ENCODE assay signal across 6 cellular contexts in genomic region chr11:65118915-65119669, GRCh38. TPM values are rescaled to one million over a fixed set of nuclear protein-coding genes. Genes with fewer than 3 reads are reported as not detected.
DNase-seq lines count a peak whose midpoint lies in the region; ATAC-seq and TF ChIP-seq lines count a peak whose summit lies in the region.
"Not testable (repeated sequence)": the region's sequence is repeated elsewhere in the genome, so short reads cannot be mapped to it uniquely, and the experiment has no call there.

No MANE protein-coding gene starts in this region.

- not testable (repeated sequence) for TF ChIP-seq EP300 in ovary (IDR thresholded peaks at IDR 0.05)

- H3K4me3 Mint-ChIP-seq in IgD-negative memory B cell, result peak overlapping the region in 3 of 4 donors; percentile 12 to 77 (median 13)
- not testable (repeated sequence) for H3K4me3 Mint-ChIP-seq in activated CD4-positive, alpha-beta T cell treated with anti-CD3 and anti-CD28 coated beads, Interleukin-2, amount 10 ng/mL, durations not matched to agents 7 days and 5 days

- POLR2A ChIA-PET in AG04450 (lab: Yijun Ruan, JAX), result interaction anchor here (2.7 kb wide), 1 partner anchor 15 kb away, joined by 14 read pairs; the partner anchor contains the start of gene SYVN1
- POLR2A ChIA-PET in activated CD4-positive, alpha-beta T cell treated with anti-CD3 and anti-CD28 coated beads, Interleukin-2, amount 10 ng/mL, durations not matched to agents 7 days and 5 days (lab: Charles Lee), result not testable (repeated sequence)

- not testable (repeated sequence) for H3K4me3 ChIP-seq in AG04450 (ENCODE audit: low read depth, low read length); adrenal gland; right cardiac atrium (ENCODE audit: low read length); ovary

- not testable (repeated sequence) for DNase-seq in AG04450 (ENCODE audit: low read depth, low spot score); activated CD4-positive, alpha-beta T cell treated with anti-CD3 and anti-CD28 coated beads, Interleukin-2, amount 10 ng/mL, durations not matched to agents 7 days and 5 days
- DNase-seq in adrenal gland (peak in 5 of 7 donors; percentile 5 to 51 (median 38)), right cardiac atrium (peak in 2 of 3 donors; percentile 34 to 50), ovary (peak in 3 of 5 donors; percentile 21 to 44 (median 26))

- 78 to 86% (median 82%) methylated on average over 17 to 18 of the region's 18 CpGs for WGBS in adrenal gland, 4 donors
- 89% methylated on average over 18 of the region's 18 CpGs for WGBS in right cardiac atrium
- WGBS in ovary, 3 donors, result 83 to 86% (median 83%) methylated on average over 18 of the region's 18 CpGs

- H3K4me1 ChIP-seq in adrenal gland (replicated peaks in 1 of 2), result peaks cover 38 to 49% of the 10 kb centered on the region in 2 donors
- H3K4me1 ChIP-seq in right cardiac atrium (ENCODE audit: control insufficient read depth, insufficient read depth, low read length); ovary (ENCODE audit: insufficient read depth): not testable (repeated sequence)

- H3K27ac ChIP-seq in AG04450 (ENCODE audit: low read depth, low read length), result peak overlapping the region; percentile 2
- H3K27ac ChIP-seq in adrenal gland, result peak overlapping the region in 2 of 5 donors; percentile 23 to 66
- not testable (repeated sequence) for H3K27ac ChIP-seq in right cardiac atrium (ENCODE audit: low read length); ovary

- H3K4me1 Mint-ChIP-seq in IgD-negative memory B cell, result peaks cover 15 to 39% (median 19%) of the 10 kb centered on the region in 3 donors
- peaks cover 59% of the 10 kb centered on the region for H3K4me1 Mint-ChIP-seq in activated CD4-positive, alpha-beta T cell treated with anti-CD3 and anti-CD28 coated beads, Interleukin-2, amount 10 ng/mL, durations not matched to agents 7 days and 5 days

- CTCF ChIA-PET in AG04450 (lab: Charles Lee), result interaction anchor here (0.7 to 1.2 kb wide), 5 partner anchors 9 to 250 kb away, joined by 3 to 8 read pairs (median 3); no protein-coding TSS in a partner anchor
- CTCF ChIA-PET in activated CD4-positive, alpha-beta T cell treated with anti-CD3 and anti-CD28 coated beads, Interleukin-2, amount 10 ng/mL, durations not matched to agents 7 days and 5 days (lab: Charles Lee), result interaction anchor here (0.6 to 2.5 kb wide), 7 partner anchors 10 to 110 kb away, joined by 3 to 8 read pairs (median 4); partner anchors contain the start of genes CAPN1, SAC3D1 and SNX15

- not testable (repeated sequence) for ATAC-seq in right cardiac atrium

- TF ChIP-seq POLR2A in adrenal gland (IDR thresholded peaks at IDR 0.05); ovary (IDR thresholded peaks at IDR 0.05): not testable (repeated sequence)

- intact Hi-C loops in adrenal gland (cut with DNase I), result not testable (repeated sequence)
- intact Hi-C loops in right cardiac atrium (cut with DNase I), result loop anchor here in 2 of 4 donors (10.0 kb wide), 3 partner anchors 94 to 334 kb away; partner anchors contain the start of genes CDC42BPG (in 1 of the 2) and SNX15 (in 1 of the 2)
- intact Hi-C loops in ovary (cut with DNase I), result loop anchor here in 3 of 4 donors (5.0 to 10.0 kb wide), 7 partner anchors 37 to 274 kb away; partner anchors contain the start of genes ARL2 (in 2 of the 3), ATG2A (in 1 of the 3), CAPN1 (in 1 of the 3) and CDC42BPG (in 1 of the 3)

- H3K27me3 Mint-ChIP-seq in IgD-negative memory B cell; activated CD4-positive, alpha-beta T cell treated with anti-CD3 and anti-CD28 coated beads, Interleukin-2, amount 10 ng/mL, durations not matched to agents 7 days and 5 days: not testable (repeated sequence)

- not testable (repeated sequence) for H3K36me3 Mint-ChIP-seq in IgD-negative memory B cell
- peaks cover 42% of the 10 kb centered on the region for H3K36me3 Mint-ChIP-seq in activated CD4-positive, alpha-beta T cell treated with anti-CD3 and anti-CD28 coated beads, Interleukin-2, amount 10 ng/mL, durations not matched to agents 7 days and 5 days (ENCODE audit: low read depth)

- peaks cover 0 to 37% of the 10 kb centered on the region in 2 donors for H3K36me3 ChIP-seq in adrenal gland (replicated peaks in 1 of 2)
- H3K36me3 ChIP-seq in ovary, result not testable (repeated sequence)

- not testable (repeated sequence) for H3K9me3 ChIP-seq in AG04450 (ENCODE audit: control insufficient read depth, insufficient read depth, low read length); adrenal gland (replicated peaks in 1 of 3); right cardiac atrium (ENCODE audit: control insufficient read depth, low read length); ovary

- not testable (repeated sequence) for H3K27me3 ChIP-seq in AG04450 (ENCODE audit: control insufficient read depth, insufficient read depth, low read length); adrenal gland; right cardiac atrium (ENCODE audit: control insufficient read depth, insufficient read depth); ovary

- peak overlapping the region in 2 of 3 donors; percentile 73 to 76 for H3K27ac Mint-ChIP-seq in IgD-negative memory B cell
- H3K27ac Mint-ChIP-seq in activated CD4-positive, alpha-beta T cell treated with anti-CD3 and anti-CD28 coated beads, Interleukin-2, amount 10 ng/mL, durations not matched to agents 7 days and 5 days, result peak overlapping the region; percentile 99

- H3K9me3 Mint-ChIP-seq in IgD-negative memory B cell; activated CD4-positive, alpha-beta T cell treated with anti-CD3 and anti-CD28 coated beads, Interleukin-2, amount 10 ng/mL, durations not matched to agents 7 days and 5 days: not testable (repeated sequence)

- TF ChIP-seq CTCF in AG04450 (IDR thresholded peaks at IDR 0.05; ENCODE audit: low read depth, low read length); adrenal gland (IDR thresholded peaks at IDR 0.05); ovary (IDR thresholded peaks at IDR 0.05): not testable (repeated sequence)

RNA-seq across cellular contexts. Expression of gene ZNHIT2, which starts 1.6 kb away (rescaled TPM):
- polyA plus RNA-seq in AG04450 (2011; rRNA removed) (3.1 and 3.6 TPM in 2 replicates), IgD-negative memory B cell (20.2 TPM), adrenal gland (10 to 100 TPM in 2 of 3 donors, under 1 TPM in 1; 0.48 to 39.8 (median 32.1) TPM), right cardiac atrium (11.6 TPM), ovary (10 to 100 TPM in 1 of 2 donors, not detected in 1; 13.1 TPM)
- polyA minus RNA-seq in AG04450 (2011; rRNA and poly(A)+ RNA removed), result 1.00 and 1.6 TPM in 2 replicates
- total RNA-seq in activated CD4-positive, alpha-beta T cell treated with anti-CD3 and anti-CD28 coated beads, Interleukin-2, amount 10 ng/mL, durations not matched to agents 7 days and 5 days, result 1 to 10 TPM; 8.6 to 9.9 TPM
- total RNA-seq in adrenal gland (10 to 100 TPM; 10.7 to 30.0 (median 20.5) TPM), right cardiac atrium (1 to 10 TPM; 6.4 to 9.2 (median 7.8) TPM), ovary (10 to 100 TPM; 10.0 to 33.7 (median 13.4) TPM)

RNA-seq across cellular contexts. Expression of gene FAU, which starts 2.8 kb away (rescaled TPM):
- polyA plus RNA-seq in AG04450 (2011; rRNA removed) (426 and 504 TPM in 2 replicates), IgD-negative memory B cell (1,422 TPM), adrenal gland (1,000 to 10,000 TPM in 2 of 3 donors, 100 to 1,000 TPM in 1; 656 to 2,488 (median 2,066) TPM), right cardiac atrium (686 TPM), ovary (1,000 to 10,000 TPM; 1,053 to 1,798 TPM)
- polyA minus RNA-seq in AG04450 (2011; rRNA and poly(A)+ RNA removed), result 136 and 146 TPM in 2 replicates
- 1,000 to 10,000 TPM; 1,051 to 1,116 TPM for total RNA-seq in activated CD4-positive, alpha-beta T cell treated with anti-CD3 and anti-CD28 coated beads, Interleukin-2, amount 10 ng/mL, durations not matched to agents 7 days and 5 days
- total RNA-seq in adrenal gland (1,000 to 10,000 TPM in 5 of 8 donors, 100 to 1,000 TPM in 3; 361 to 1,303 (median 1,029) TPM), right cardiac atrium (100 to 1,000 TPM; 658 to 797 (median 721) TPM), ovary (1,000 to 10,000 TPM; 1,141 to 2,272 (median 1,835) TPM)

RNA-seq across cellular contexts. Expression of gene MRPL49, which starts 3.0 kb away (rescaled TPM):
- polyA plus RNA-seq in AG04450 (2011; rRNA removed) (54.2 and 55.7 TPM in 2 replicates), IgD-negative memory B cell (95.5 TPM), adrenal gland (100 to 1,000 TPM in 1 of 3 donors, 10 to 100 TPM in 2; 32.7 to 122 (median 33.9) TPM), right cardiac atrium (24.8 TPM), ovary (100 to 1,000 TPM in 1 of 2 donors, 10 to 100 TPM in 1; 64.0 to 106 TPM)
- polyA minus RNA-seq in AG04450 (2011; rRNA and poly(A)+ RNA removed), result 30.5 and 32.4 TPM in 2 replicates
- 10 to 100 TPM; 49.5 to 55.4 TPM for total RNA-seq in activated CD4-positive, alpha-beta T cell treated with anti-CD3 and anti-CD28 coated beads, Interleukin-2, amount 10 ng/mL, durations not matched to agents 7 days and 5 days
- total RNA-seq in adrenal gland (100 to 1,000 TPM; 113 to 180 (median 135) TPM), right cardiac atrium (10 to 100 TPM; 31.1 to 37.7 (median 34.1) TPM), ovary (10 to 100 TPM; 47.1 to 61.8 (median 50.4) TPM)

RNA-seq across cellular contexts. Expression of gene TM7SF2, which starts 7.4 kb away (rescaled TPM):
- polyA plus RNA-seq in AG04450 (2011; rRNA removed), result 10.3 and 15.1 TPM in 2 replicates
- 11.6 and 20.0 TPM in 2 replicates for polyA minus RNA-seq in AG04450 (2011; rRNA and poly(A)+ RNA removed)
- 18.2 TPM for polyA plus RNA-seq in IgD-negative memory B cell
- total RNA-seq in activated CD4-positive, alpha-beta T cell treated with anti-CD3 and anti-CD28 coated beads, Interleukin-2, amount 10 ng/mL, durations not matched to agents 7 days and 5 days, result 10 to 100 TPM; 26.1 to 27.7 TPM
- total RNA-seq in adrenal gland, result 1,000 to 10,000 TPM in 2 of 8 donors, 100 to 1,000 TPM in 6; 278 to 1,807 (median 752) TPM
- polyA plus RNA-seq in adrenal gland, result 100 to 1,000 TPM; 259 to 849 (median 589) TPM
- 10 to 100 TPM; 45.7 to 91.5 (median 52.3) TPM for total RNA-seq in right cardiac atrium
- polyA plus RNA-seq in right cardiac atrium, result 63.5 TPM
- 100 to 1,000 TPM in 1 of 7 donors, 10 to 100 TPM in 6; 30.0 to 170 (median 63.6) TPM for total RNA-seq in ovary
- 100 to 1,000 TPM in 1 of 2 donors, 10 to 100 TPM in 1; 88.8 to 128 TPM for polyA plus RNA-seq in ovary

RNA-seq across cellular contexts. Expression of gene SYVN1, which starts 15.2 kb away (rescaled TPM):
- 18.7 and 27.7 TPM in 2 replicates for polyA plus RNA-seq in AG04450 (2011; rRNA removed)
- 37.7 and 51.5 TPM in 2 replicates for polyA minus RNA-seq in AG04450 (2011; rRNA and poly(A)+ RNA removed)
- 61.2 TPM for polyA plus RNA-seq in IgD-negative memory B cell
- total RNA-seq in activated CD4-positive, alpha-beta T cell treated with anti-CD3 and anti-CD28 coated beads, Interleukin-2, amount 10 ng/mL, durations not matched to agents 7 days and 5 days, result 10 to 100 TPM; 40.5 to 42.2 TPM
- 100 to 1,000 TPM in 1 of 8 donors, 10 to 100 TPM in 7; 28.1 to 119 (median 64.3) TPM for total RNA-seq in adrenal gland
- polyA plus RNA-seq in adrenal gland, result 100 to 1,000 TPM in 1 of 3 donors, 10 to 100 TPM in 2; 46.0 to 124 (median 58.5) TPM
- total RNA-seq in right cardiac atrium, result 10 to 100 TPM; 28.5 to 40.7 (median 32.8) TPM
- polyA plus RNA-seq in right cardiac atrium, result 17.4 TPM
- 10 to 100 TPM; 21.1 to 73.0 (median 53.3) TPM for total RNA-seq in ovary
- polyA plus RNA-seq in ovary, result 10 to 100 TPM; 26.7 to 59.6 TPM
